ENCODE assay signal across 1 cellular context in the genomic region with DNA sequence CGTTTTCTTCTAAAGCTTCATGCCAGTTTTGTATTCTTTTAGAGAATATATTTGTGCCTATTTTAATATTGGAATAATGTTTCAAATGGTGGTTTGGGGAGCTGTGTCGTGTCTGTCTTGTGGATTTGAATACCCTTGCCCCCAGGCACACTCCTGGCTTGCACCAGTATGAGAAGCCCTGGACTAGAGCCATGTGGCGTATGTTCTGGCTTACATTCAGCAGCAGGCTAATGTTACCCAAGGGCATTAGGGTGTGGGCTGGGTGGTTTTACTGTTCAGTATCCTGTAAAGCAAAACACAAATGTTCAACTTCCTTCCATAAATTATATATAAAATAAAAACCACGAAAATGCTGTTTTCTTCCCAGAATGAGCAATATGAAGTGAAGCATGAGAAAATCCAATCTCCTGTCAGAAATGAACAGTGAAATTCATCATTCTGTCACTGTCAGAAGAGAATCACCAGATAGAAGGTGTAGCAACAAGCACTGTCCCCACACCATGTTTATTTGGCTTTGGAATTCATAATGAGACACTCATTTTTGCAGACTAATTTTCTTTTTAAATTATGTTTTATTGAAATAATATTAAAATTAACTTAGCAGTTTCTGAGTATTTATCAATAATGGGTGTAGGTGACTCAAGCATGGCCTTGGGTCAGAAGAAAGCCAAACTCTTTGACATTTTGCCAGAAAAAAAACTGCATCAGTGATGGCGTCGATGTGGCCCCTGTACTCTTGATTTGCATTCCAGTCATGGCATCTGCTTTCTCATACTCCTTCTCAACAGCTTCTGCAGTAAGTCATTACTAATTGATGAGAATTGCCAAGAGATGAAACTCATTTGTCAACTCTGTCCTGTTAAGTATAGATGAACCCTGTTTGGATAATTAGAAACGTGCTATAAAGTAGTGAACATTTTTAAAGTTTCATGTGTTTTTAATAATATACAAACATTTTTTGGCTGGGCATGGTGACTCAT.
TF ChIP-seq lines count a peak whose summit lies in the region.

No MANE protein-coding gene starts in this region.

TF ChIP-seq in neural cell, 6 proteins besides CTCF, POLR2A, EP300 and RAD21 (continued from another document):
- TF ChIP-seq EZH2 (IDR thresholded peaks at IDR 0.05; ENCODE audit: borderline replicate concordance, insufficient read depth, low read length, poor library complexity, severe bottlenecking): no peak
- TF ChIP-seq SMC3 (conservative IDR thresholded peaks at IDR 0.05; ENCODE audit: poor library complexity): no peak
